1 cellular context compared by ENCODE assay signal in genomic region chr10:35348609-35349388, GRCh38.
TF ChIP-seq lines count a peak whose summit lies in the region.

No MANE protein-coding gene starts in this region.

TF ChIP-seq in GM23338, 12 proteins besides CTCF, POLR2A, EP300 and RAD21:
- no peak for TF ChIP-seq REST (IDR thresholded peaks at IDR 0.05; ENCODE audit: unreplicated experiment)
- TF ChIP-seq ZNF331 (CRISPR knock-in tag; IDR thresholded peaks at IDR 0.05; ENCODE audit: low read depth), result no peak
TF ChIP-seq in GM23338: peak in this region for 0.
